Comparison of ENCODE assay signal across 18 cellular contexts in genomic region chr6:163724196-163724595, GRCh38.
DNase-seq lines count a peak whose midpoint lies in the region; ATAC-seq and TF ChIP-seq lines count a peak whose summit lies in the region.
"Had no signal": no experiment of that assay in that cellular context is flagged by ENCODE, and none has a peak within 500 bp of the region (broad histone marks: within the 10 kb centered on the region; RNA-seq: fewer than 3 reads in every experiment).

No MANE protein-coding gene starts in this region.

- H4K20me1 ChIP-seq in DOHH2 (ENCODE audit: control insufficient read depth, insufficient read depth, low read depth, low read length) (no peaks in the 10 kb centered on the region), OCI-LY1 (ENCODE audit: insufficient read depth, low read length) (no peaks in the 10 kb centered on the region)

- no peak for TF ChIP-seq CTCF in DOHH2 (IDR thresholded peaks at IDR 0.05; ENCODE audit: low read depth, low read length, poor library complexity, severe bottlenecking)
- TF ChIP-seq CTCF in OCI-LY1 (IDR thresholded peaks at IDR 0.05; ENCODE audit: low read length): no peak
- no peak for TF ChIP-seq CTCF in vagina (IDR thresholded peaks at IDR 0.05)

- DNase-seq in mesenteric fat pad (ENCODE audit: low spot score): peak; percentile 59
- peak; percentile 51 for DNase-seq in sciatic nerve (ENCODE audit: low spot score)
- no peak for DNase-seq in MV-4-11 (lab: John Stamatoyannopoulos, UW)
- DNase-seq in SW 1271 (lab: John Stamatoyannopoulos, UW): no peak
- no peak for DNase-seq in COR-L47 (lab: John Stamatoyannopoulos, UW)
- DNase-seq in vagina (ENCODE audit: extremely low spot score in 2 of 2): no peak
- DNase-seq: AML-193; CD4-positive, alpha-beta T cell; DMS153; DMS79; GF-D8; H9 had no signal

- H3F3A ChIP-seq in DOHH2 (ENCODE audit: control insufficient read depth, insufficient read depth) (no peaks in the 10 kb centered on the region), OCI-LY1 (ENCODE audit: insufficient read depth, low read length) (no peaks in the 10 kb centered on the region)

- H3K4me2 ChIP-seq in DOHH2 (ENCODE audit: low read length): peak overlapping the region; percentile 36
- 0 out of 2 replicates have a peak overlapping the region, but pooled peaks have one; percentile 25 for H3K4me2 ChIP-seq in OCI-LY1 (ENCODE audit: low read length)
- H3K4me2 ChIP-seq: A549 had no signal

- H3K4me3 ChIP-seq in DOHH2 (ENCODE audit: low read length): peak overlapping the region; percentile 15
- no peak overlapping the region for H3K4me3 ChIP-seq in OCI-LY1 (ENCODE audit: low read depth, low read length, poor library complexity, severe bottlenecking)
- H3K4me3 ChIP-seq in vagina: no peak overlapping the region
- H3K4me3 ChIP-seq: A549 had no signal

- H3K4me1 ChIP-seq in DOHH2 (ENCODE audit: control insufficient read depth, low read length) (peaks cover 68% of the 10 kb centered on the region), OCI-LY1 (ENCODE audit: insufficient read depth, low read length, severe bottlenecking) (peaks cover 78% of the 10 kb centered on the region), vagina (no peaks in the 10 kb centered on the region)
- H3K4me1 ChIP-seq: A549 had no signal

- TF ChIP-seq POLR2A in vagina (IDR thresholded peaks at IDR 0.05): no peak

- H3K9me2 ChIP-seq in DOHH2 (replicated peaks; ENCODE audit: control insufficient read depth, low read length) (no peaks in the 10 kb centered on the region), OCI-LY1 (ENCODE audit: low read depth, low read length) (no peaks in the 10 kb centered on the region)

- no peak for ATAC-seq in sciatic nerve
- ATAC-seq: A549, HepG2 had no signal

- no peak overlapping the region; the same call in 1 of the 2 replicates for H3K9ac ChIP-seq in OCI-LY1 (ENCODE audit: low read length)

- H3K27ac ChIP-seq in DOHH2 (ENCODE audit: low read depth, low read length) (no peak overlapping the region), OCI-LY1 (ENCODE audit: low read depth, low read length, poor library complexity, severe bottlenecking) (peak overlapping the region; percentile 66), vagina (no peak overlapping the region)
- H3K27ac ChIP-seq: 22Rv1, A549, C4-2B had no signal

- intact Hi-C loops in sciatic nerve (cut with DNase I): no loop called here
- intact Hi-C loops in vagina (cut with DNase I): no loop called here

- H3K79me2 ChIP-seq in DOHH2 (ENCODE audit: control insufficient read depth, low read length) (no peaks in the 10 kb centered on the region), OCI-LY1 (ENCODE audit: insufficient read depth, low read length) (no peaks in the 10 kb centered on the region)

- H2AFZ ChIP-seq in OCI-LY1 (ENCODE audit: low read length): no peak overlapping the region

- H3K9me3 ChIP-seq in DOHH2 (ENCODE audit: control insufficient read depth, insufficient read depth, low read length): no peaks in the 10 kb centered on the region
- H3K9me3 ChIP-seq in OCI-LY1 (ENCODE audit: low read length): no peaks in the 10 kb centered on the region
- H3K9me3 ChIP-seq in vagina: no peaks in the 10 kb centered on the region
- H3K9me3 ChIP-seq: A549 had no signal

- H3K36me3 ChIP-seq in DOHH2 (ENCODE audit: control insufficient read depth, low read length) (no peaks in the 10 kb centered on the region), OCI-LY1 (ENCODE audit: insufficient read depth, low read length) (no peaks in the 10 kb centered on the region), vagina (no peaks in the 10 kb centered on the region)

- H3K27me3 ChIP-seq in DOHH2 (ENCODE audit: control insufficient read depth, low read length): no peaks in the 10 kb centered on the region
- H3K27me3 ChIP-seq in OCI-LY1 (ENCODE audit: insufficient read depth, low read length): no peaks in the 10 kb centered on the region
- no peaks in the 10 kb centered on the region for H3K27me3 ChIP-seq in vagina

Comparison
In these comparisons a context has a peak if more than half of its experiments do, and no peak if none do; other contexts are left out.
1. DNase-seq: peak in mesenteric fat pad (single experiment) and sciatic nerve (single experiment); none in MV-4-11 (single experiment), SW 1271 (0 of 2), COR-L47 (single experiment) and vagina (0 of 2).